8 cellular contexts compared by ENCODE assay signal in the genomic region with DNA sequence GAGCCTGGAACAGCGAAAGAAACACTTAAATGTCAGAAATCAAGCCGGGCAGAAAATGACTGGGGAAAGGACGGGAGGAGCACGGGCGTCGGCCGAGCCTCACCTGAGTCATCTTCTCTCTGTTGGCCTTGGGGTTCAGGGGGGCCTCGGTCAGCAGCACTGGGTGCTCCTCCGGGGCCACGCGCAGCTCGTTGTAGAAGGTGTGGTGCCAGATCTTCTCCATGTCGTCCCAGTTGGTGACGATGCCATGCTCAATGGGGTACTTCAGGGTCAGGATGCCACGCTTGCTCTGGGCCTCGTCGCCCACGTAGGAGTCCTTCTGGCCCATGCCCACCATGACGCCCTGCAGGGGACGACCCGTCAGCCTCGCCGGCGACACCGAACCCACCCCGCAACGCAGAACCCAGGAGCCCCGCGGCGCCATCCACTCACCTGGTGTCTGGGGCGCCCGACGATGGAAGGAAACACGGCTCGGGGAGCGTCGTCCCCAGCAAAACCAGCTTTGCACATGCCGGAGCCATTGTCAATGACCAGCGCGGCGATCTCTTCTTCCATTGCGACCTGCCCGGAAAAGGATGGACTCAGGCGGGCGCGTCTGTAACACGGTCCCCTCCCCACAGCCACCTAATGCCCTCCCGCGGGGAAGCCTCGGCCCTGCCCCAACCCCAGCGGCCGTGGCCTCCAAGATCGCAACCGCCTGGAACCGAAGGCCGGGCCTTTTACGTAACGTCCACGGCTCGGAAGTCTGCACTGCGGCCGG. TPM values are rescaled to one million over a fixed set of nuclear protein-coding genes. Genes with fewer than 3 reads are reported as not detected.
DNase-seq lines count a peak whose midpoint lies in the region; ATAC-seq, FAIRE-seq and TF ChIP-seq lines count a peak whose summit lies in the region.

No MANE protein-coding gene starts in this region.

- CTCF ChIA-PET in PC-3 (lab: Charles Lee) (no interaction called here), GM12878 (lab: Yijun Ruan, JAX) (interaction anchor here (0.9 to 1.5 kb wide), 2 partner anchors 9 to 27 kb away, joined by 3 to 4 read pairs; no protein-coding TSS in a partner anchor)

- no peak for FAIRE-seq in GM12878 (lab: Jason Lieb, UNC)

- H2AFZ ChIP-seq in PC-3 (ENCODE audit: low read length), result no peak overlapping the region
- H2AFZ ChIP-seq in GM12878 (ENCODE audit: control insufficient read depth, low read depth, low read length), result no peak overlapping the region

- TF ChIP-seq CTCF in PC-3 (conservative IDR thresholded peaks at IDR 0.05; ENCODE audit: low read depth, low read length) (no peak), GM12878 (IDR thresholded peaks at IDR 0.05 in 2 of 3, conservative IDR thresholded peaks at IDR 0.05 in 1 of 3; ENCODE audit: control insufficient read depth in 2 of 3, extremely low read depth in 1 of 3, insufficient read depth in 1 of 3, low read depth in 3 of 3, low read length in 3 of 3) (no peak)

- H3K4me3 ChIP-seq in PC-3 (ENCODE audit: low read length) (peak overlapping the region; percentile 99), GM12878 (peak overlapping the region; percentile 95)

- RAD21 ChIA-PET in GM12878 (lab: Charles Lee; ENCODE audit: unreplicated experiment), result no interaction called here

- in situ Hi-C loops in GM12878 (cut with MboI), result no loop called here

- peaks cover 72% of the 10 kb centered on the region for H3K79me2 ChIP-seq in PC-3 (ENCODE audit: low read length)
- peaks cover 77% of the 10 kb centered on the region for H3K79me2 ChIP-seq in GM12878 (ENCODE audit: control insufficient read depth, insufficient read depth, low read length)

- SMC1A ChIA-PET in GM12878 (lab: Charles Lee; ENCODE audit: uncharacterized antibody, unreplicated experiment), result no interaction called here

- H3K9me3 ChIP-seq in PC-3 (ENCODE audit: low read length) (no peaks in the 10 kb centered on the region), GM12878 (replicated peaks; ENCODE audit: control insufficient read depth, insufficient read depth, low read length) (no peaks in the 10 kb centered on the region; the same call in 2 of the 3 replicates)

- BruUV-seq in PC-3 (replicated peaks; lab: Mats Ljungman, UMichigan) (TSS peak; percentile 62), GM12878 (replicated peaks; lab: Mats Ljungman, UMichigan) (TSS peak; percentile 81)

- TF ChIP-seq RAD21 in GM12878 (IDR thresholded peaks at IDR 0.05; ENCODE audit: insufficient read depth, low read depth, low read length), result no peak

- H3K27me3 ChIP-seq in PC-3 (ENCODE audit: low read length) (no peaks in the 10 kb centered on the region), GM12878 (replicated peaks in 1 of 2; ENCODE audit: control insufficient read depth in 2 of 2, insufficient read depth in 2 of 2, low read length in 1 of 2) (no peaks in the 10 kb centered on the region), layer of hippocampus (ENCODE audit: control insufficient read depth, insufficient read depth, low read length) (no peaks in the 10 kb centered on the region)

- peaks cover 34% of the 10 kb centered on the region for H3K4me1 ChIP-seq in PC-3 (ENCODE audit: insufficient read depth, low read length)
- peaks cover 7% of the 10 kb centered on the region; the same call in 1 of the 2 replicates for H3K4me1 ChIP-seq in GM12878 (ENCODE audit: control insufficient read depth, insufficient read depth, low read length)

- POLR2A ChIA-PET in PC-3 (lab: Charles Lee; ENCODE audit: unreplicated experiment) (interaction anchor here (0.6 to 0.7 kb wide), 3 partner anchors 27 to 218 kb away, joined by 3 to 11 read pairs (median 5); no protein-coding TSS in a partner anchor), GM12878 (lab: Charles Lee) (interaction anchor here (0.5 to 0.6 kb wide), 2 partner anchors 264 to 506 kb away, joined by 3 read pairs; no protein-coding TSS in a partner anchor)

- DNase-seq in PC-3, result no peak
- DNase-seq in GM12878 (ENCODE audit: low read depth, low spot score), result no peak
- DNase-seq in stimulated activated naive CD4-positive, alpha-beta T cell (lab: John Stamatoyannopoulos, UW), result peak; percentile 6 to 70 (median 44)
- no peak for DNase-seq in D341Med (ENCODE audit: low spot score)
- no peak for DNase-seq in AG08396 (ENCODE audit: low spot score)
- no peak for DNase-seq in NCI-H1105 treated with DMSO at 0.1 percent for 48 hours (lab: John Stamatoyannopoulos, UW)

- 1% methylated on average over 60 of the region's 62 CpGs for WGBS in GM12878 (ENCODE audit: insufficient coverage, insufficient replicate concordance, low lambda C conversion rate, missing lambda C conversion rate)

- TF ChIP-seq EP300 in GM12878 (IDR thresholded peaks at IDR 0.05; ENCODE audit: borderline replicate concordance in 1 of 2, control insufficient read depth in 1 of 2, low read depth in 2 of 2, low read length in 2 of 2), result no peak

- H3K36me3 ChIP-seq in PC-3 (ENCODE audit: low read depth, low read length) (peaks cover 29% of the 10 kb centered on the region), GM12878 (ENCODE audit: control insufficient read depth in 2 of 2, insufficient read depth in 2 of 2, low read length in 1 of 2) (peaks cover 18 to 29% of the 10 kb centered on the region in 2 experiments)

- H3K9ac ChIP-seq in PC-3 (ENCODE audit: low read length), result peak overlapping the region; percentile 91
- H3K9ac ChIP-seq in GM12878 (ENCODE audit: control insufficient read depth, insufficient read depth, low read length), result peak overlapping the region; percentile 85

- H3K4me2 ChIP-seq in PC-3 (ENCODE audit: low read length) (peak overlapping the region; percentile 88), GM12878 (ENCODE audit: control insufficient read depth, insufficient read depth) (peak overlapping the region; percentile 85)

- H4K20me1 ChIP-seq in PC-3 (ENCODE audit: low read length), result peaks cover 39% of the 10 kb centered on the region
- peaks cover 11% of the 10 kb centered on the region for H4K20me1 ChIP-seq in GM12878 (ENCODE audit: control insufficient read depth, insufficient read depth)

- H3K9me2 ChIP-seq in PC-3 (replicated peaks; ENCODE audit: low read length), result no peaks in the 10 kb centered on the region

- H3K27ac ChIP-seq in PC-3 (ENCODE audit: low read length), result peak overlapping the region; percentile 42
- H3K27ac ChIP-seq in GM12878 (ENCODE audit: control insufficient read depth, insufficient read depth), result peak overlapping the region; percentile 76
- peak overlapping the region; percentile 91 for H3K27ac ChIP-seq in layer of hippocampus (ENCODE audit: low read depth, low read length)

- peaks cover 22% of the 10 kb centered on the region for H3F3A ChIP-seq in PC-3 (ENCODE audit: low read length, unreplicated experiment)

- ATAC-seq in GM19397 (IDR thresholded peaks at IDR 0.05; ENCODE audit: unreplicated experiment) (peak; percentile 1), PC-3 (no peak; the same call in 1 of the 2 replicates), GM12878 (no peak; the same call in 1 of the 3 replicates)

- peak; percentile 93 for TF ChIP-seq POLR2A in GM12878 (IDR thresholded peaks at IDR 0.05; ENCODE audit: low read depth, low read length)

- intact Hi-C loops in PC-3 (cut with micrococcal nuclease), result loop anchor here (10.0 kb wide), 1 partner anchor 117 kb away; a partner anchor contains a TSS
- intact Hi-C loops in GM12878 (cut with micrococcal nuclease; ENCODE audit: unreplicated experiment), result loop anchor here (10.0 kb wide), 1 partner anchor 257 kb away; no protein-coding TSS in a partner anchor

RNA-seq across cellular contexts. Expression of a gene that starts 0.6 kb away (rescaled TPM):
- 4,503 and 4,798 TPM in 2 replicates for total RNA-seq in PC-3 (2014; rRNA removed)
- total RNA-seq in GM12878 (2013; cell fraction: nucleolus; rRNA removed), result 961 and 1,180 TPM in 2 replicates
- total RNA-seq in GM12878 (2014; rRNA removed), result 5,146 and 5,299 TPM in 2 replicates
- 2,069 and 2,477 TPM in 2 replicates for total RNA-seq in GM12878 (2014; rRNA removed; fragmentation: Illumina TruSeq; extraction: Trizol)
- total RNA-seq in GM12878 (2021), result 5,806 and 6,105 TPM in 2 replicates
- 2,827 TPM for polyA plus RNA-seq in GM12878 (2011; ENCODE audit: low read depth)
- polyA plus RNA-seq in GM12878 (2011; rRNA removed), result 466 and 810 TPM in 2 replicates
- 2,470 and 3,258 TPM in 2 replicates for polyA plus RNA-seq in GM12878 (2011; cell fraction: cytosol; rRNA removed)
- 3,407 and 5,928 TPM in 2 replicates for polyA plus RNA-seq in GM12878 (2011; cell fraction: nucleus; rRNA removed)
- polyA plus RNA-seq in GM12878 (2012), result 4,353 and 5,466 TPM in 2 replicates
- polyA plus RNA-seq in GM12878 (2014; fragmentation: Illumina TruSeq; extraction: Trizol), result 1,415 and 2,801 TPM in 2 replicates
- 1,000 to 10,000 TPM in 1 of 2 experiments, 100 to 1,000 TPM in 1; 969 to 1,906 TPM for polyA plus RNA-seq in GM12878 (2014; fragmentation: Nextera tagmentation; extraction: Ambion mirVana)
- 4,499 and 5,417 TPM in 2 replicates for polyA plus RNA-seq in GM12878 (2014; rRNA removed)
- 1,000 to 10,000 TPM; 4,621 to 4,893 TPM for polyA plus RNA-seq in GM12878 (2016; fragmentation: Nextera tagmentation; extraction: Ambion mirVana)
- 709 and 994 TPM in 2 replicates for polyA minus RNA-seq in GM12878 (2011; rRNA and poly(A)+ RNA removed)
- 871 and 986 TPM in 2 replicates for polyA minus RNA-seq in GM12878 (2011; cell fraction: cytosol; rRNA and poly(A)+ RNA removed)
- polyA minus RNA-seq in GM12878 (2011; cell fraction: nucleus; rRNA and poly(A)+ RNA removed), result 602 and 1,073 TPM in 2 replicates

RNA-seq across cellular contexts. Expression of a gene that starts 16.2 kb away (rescaled TPM):
- 0.87 and 2.4 TPM in 2 replicates for total RNA-seq in PC-3 (2014; rRNA removed)
- 19.6 and 21.4 TPM in 2 replicates for total RNA-seq in GM12878 (2013; cell fraction: nucleolus; rRNA removed)
- 1.2 and 1.8 TPM in 2 replicates for total RNA-seq in GM12878 (2014; rRNA removed)
- 0.14 and 0.58 TPM in 2 replicates for total RNA-seq in GM12878 (2014; rRNA removed; fragmentation: Illumina TruSeq; extraction: Trizol)
- total RNA-seq in GM12878 (2021), result 2.1 and 2.7 TPM in 2 replicates
- polyA plus RNA-seq in GM12878 (2011; ENCODE audit: low read depth), result not detected
- 0.29 and 0.65 TPM in 2 replicates for polyA plus RNA-seq in GM12878 (2011; rRNA removed)
- 0.69 and 1.0 TPM in 2 replicates for polyA plus RNA-seq in GM12878 (2011; cell fraction: cytosol; rRNA removed)
- polyA plus RNA-seq in GM12878 (2011; cell fraction: nucleus; rRNA removed), result 6.3 and 7.2 TPM in 2 replicates
- 1.5 and 1.6 TPM in 2 replicates for polyA plus RNA-seq in GM12878 (2012)
- 0.19 and 0.24 TPM in 2 replicates for polyA plus RNA-seq in GM12878 (2014; fragmentation: Illumina TruSeq; extraction: Trizol)
- not detected for polyA plus RNA-seq in GM12878 (2014; fragmentation: Nextera tagmentation; extraction: Ambion mirVana)
- polyA plus RNA-seq in GM12878 (2014; rRNA removed), result 1.9 and 2.0 TPM in 2 replicates
- under 1 TPM in 1 of 2 experiments, not detected in 1; 0.12 TPM for polyA plus RNA-seq in GM12878 (2016; fragmentation: Nextera tagmentation; extraction: Ambion mirVana)
- polyA minus RNA-seq in GM12878 (2011; rRNA and poly(A)+ RNA removed), result 0.44 and 2.2 TPM in 2 replicates
- 0.80 and 1.0 TPM in 2 replicates for polyA minus RNA-seq in GM12878 (2011; cell fraction: cytosol; rRNA and poly(A)+ RNA removed)
- polyA minus RNA-seq in GM12878 (2011; cell fraction: nucleus; rRNA and poly(A)+ RNA removed), result 3.7 and 4.2 TPM in 2 replicates

RNA-seq across cellular contexts. Expression of a gene that starts 40.2 kb away (rescaled TPM):
- 23.3 and 34.6 TPM in 2 replicates for total RNA-seq in PC-3 (2014; rRNA removed)
- total RNA-seq in GM12878 (2013; cell fraction: nucleolus; rRNA removed), result 86.7 and 99.0 TPM in 2 replicates
- total RNA-seq in GM12878 (2014; rRNA removed), result 25.1 and 25.8 TPM in 2 replicates
- 8.1 and 12.2 TPM in 2 replicates for total RNA-seq in GM12878 (2014; rRNA removed; fragmentation: Illumina TruSeq; extraction: Trizol)
- 39.6 and 46.2 TPM in 2 replicates for total RNA-seq in GM12878 (2021)
- 6.6 TPM for polyA plus RNA-seq in GM12878 (2011; ENCODE audit: low read depth)
- polyA plus RNA-seq in GM12878 (2011; rRNA removed), result 3.4 and 8.1 TPM in 2 replicates
- polyA plus RNA-seq in GM12878 (2011; cell fraction: cytosol; rRNA removed), result 16.4 and 25.8 TPM in 2 replicates
- 52.4 and 74.0 TPM in 2 replicates for polyA plus RNA-seq in GM12878 (2011; cell fraction: nucleus; rRNA removed)
- 16.2 and 18.9 TPM in 2 replicates for polyA plus RNA-seq in GM12878 (2012)
- polyA plus RNA-seq in GM12878 (2014; fragmentation: Illumina TruSeq; extraction: Trizol), result 1.4 and 5.2 TPM in 2 replicates
- polyA plus RNA-seq in GM12878 (2014; fragmentation: Nextera tagmentation; extraction: Ambion mirVana), result under 1 TPM; 0.11 to 0.49 TPM
- polyA plus RNA-seq in GM12878 (2014; rRNA removed), result 34.4 and 39.8 TPM in 2 replicates
- polyA plus RNA-seq in GM12878 (2016; fragmentation: Nextera tagmentation; extraction: Ambion mirVana), result 10 to 100 TPM; 22.0 to 26.8 TPM
- 8.9 and 32.2 TPM in 2 replicates for polyA minus RNA-seq in GM12878 (2011; rRNA and poly(A)+ RNA removed)
- 13.6 and 14.8 TPM in 2 replicates for polyA minus RNA-seq in GM12878 (2011; cell fraction: cytosol; rRNA and poly(A)+ RNA removed)
- polyA minus RNA-seq in GM12878 (2011; cell fraction: nucleus; rRNA and poly(A)+ RNA removed), result 36.3 and 44.7 TPM in 2 replicates

Comparison
In these comparisons a context has a peak if more than half of its experiments do, and no peak if none do; other contexts are left out.
1. DNase-seq: peak in stimulated activated naive CD4-positive, alpha-beta T cell (6 of 6); none in PC-3 (single experiment), GM12878 (single experiment), D341Med (single experiment), AG08396 (single experiment) and NCI-H1105 treated with DMSO at 0.1 percent for 48 hours (single experiment).
2. Peak in every context shown above with its lines, with median percentiles within 50 percentile points of each other: H3K27ac ChIP-seq.